In genomic region chr18:63259581-63259830, GRCh38 we compare ENCODE assay signal across 15 cellular contexts.
DNase-seq lines count a peak whose midpoint lies in the region; ATAC-seq and TF ChIP-seq lines count a peak whose summit lies in the region.
"Had no signal": no experiment of that assay in that cellular context is flagged by ENCODE, and none has a peak within 500 bp of the region (broad histone marks: within the 10 kb centered on the region; RNA-seq: fewer than 3 reads in every experiment).

No MANE protein-coding gene starts in this region.

- H3K36me3 Mint-ChIP-seq in activated T-cell treated with anti-CD3 and anti-CD28 coated beads, Interleukin-2, amount 50 U/mL, for 72 hours (ENCODE audit: insufficient read depth in 2 of 2) = peaks cover 25 to 45% of the 10 kb centered on the region in 2 donors
- H3K36me3 Mint-ChIP-seq in brain = peaks cover 5% of the 10 kb centered on the region
- peaks cover 4 to 49% (median 25%) of the 10 kb centered on the region in 3 donors for H3K36me3 Mint-ChIP-seq in naive thymus-derived CD8-positive, alpha-beta T cell

- no peaks in the 10 kb centered on the region for H3K27me3 ChIP-seq in thymus (ENCODE audit: control insufficient read depth, insufficient read depth)
- H3K27me3 ChIP-seq: pancreas had no signal

- H3K4me1 ChIP-seq in thymus (ENCODE audit: control insufficient read depth, insufficient read depth, low read length) = peaks cover 10% of the 10 kb centered on the region
- H3K4me1 ChIP-seq: pancreas had no signal

- no peak overlapping the region for H3K4me3 ChIP-seq in thymus (ENCODE audit: low read length)
- H3K4me3 ChIP-seq: pancreas, skin epidermis had no signal

- no peaks in the 10 kb centered on the region for H3K27me3 Mint-ChIP-seq in activated T-cell treated with anti-CD3 and anti-CD28 coated beads, Interleukin-2, amount 50 U/mL, for 72 hours (ENCODE audit: low read depth)
- no peaks in the 10 kb centered on the region for H3K27me3 Mint-ChIP-seq in brain
- H3K27me3 Mint-ChIP-seq in naive thymus-derived CD8-positive, alpha-beta T cell = no peaks in the 10 kb centered on the region

- no peak for DNase-seq in activated T-cell treated with anti-CD3 and anti-CD28 coated beads, Interleukin-2, amount 50 U/mL, for 72 hours
- DNase-seq in activated T-cell treated with anti-CD3 and anti-CD28 coated beads, Interleukin-2, amount 50 U/mL, for 48 hours = no peak
- no peak for DNase-seq in naive thymus-derived CD8-positive, alpha-beta T cell
- DNase-seq in stimulated activated naive CD4-positive, alpha-beta T cell treated with Interleukin-2 at 50 U/mL for 16 hours (lab: John Stamatoyannopoulos, UW) = no peak
- DNase-seq: DND-41, H9, Karpas-422, left cardiac atrium, NCI-H446 treated with DMSO at 0.1 percent for 48 hours, pancreas had no signal

- POLR2A ChIA-PET in naive thymus-derived CD8-positive, alpha-beta T cell (lab: Charles Lee) = interaction anchor here (0.6 to 1.4 kb wide), 3 partner anchors 9 to 31 kb away, joined by 3 to 6 read pairs (median 4); no protein-coding TSS in a partner anchor

- H3K36me3 ChIP-seq in thymus (ENCODE audit: control insufficient read depth, insufficient read depth) = peaks cover 6% of the 10 kb centered on the region
- H3K36me3 ChIP-seq: pancreas had no signal

- H3K27ac Mint-ChIP-seq in activated T-cell treated with anti-CD3 and anti-CD28 coated beads, Interleukin-2, amount 50 U/mL, for 72 hours = peak overlapping the region; percentile 90
- H3K27ac Mint-ChIP-seq in brain = peak overlapping the region in 3 of 5 experiments; percentile 21 to 68 (median 64)
- peak overlapping the region in 7 of 10 donors; percentile 63 to 93 (median 86) for H3K27ac Mint-ChIP-seq in naive thymus-derived CD8-positive, alpha-beta T cell
- H3K27ac Mint-ChIP-seq: H9 had no signal

- no peak for TF ChIP-seq CTCF in brain (conservative IDR thresholded peaks at IDR 0.05)

- H3K4me3 Mint-ChIP-seq in activated T-cell treated with anti-CD3 and anti-CD28 coated beads, Interleukin-2, amount 50 U/mL, for 72 hours = peak overlapping the region in 1 of 2 donors; percentile 65
- no peak overlapping the region for H3K4me3 Mint-ChIP-seq in brain
- H3K4me3 Mint-ChIP-seq in naive thymus-derived CD8-positive, alpha-beta T cell = peak overlapping the region in 4 of 10 donors; percentile 11 to 73 (median 42)
- H3K4me3 Mint-ChIP-seq: H9 had no signal

- ATAC-seq in activated T-cell treated with anti-CD3 and anti-CD28 coated beads, Interleukin-2, amount 50 U/mL, for 72 hours (replicated peaks in 1 of 2) = no peak
- ATAC-seq in naive thymus-derived CD8-positive, alpha-beta T cell = no peak
- ATAC-seq in HG03280 (IDR thresholded peaks at IDR 0.05; ENCODE audit: unreplicated experiment) = no peak
- ATAC-seq in HG02759 (IDR thresholded peaks at IDR 0.05; ENCODE audit: unreplicated experiment) = no peak
- ATAC-seq: pancreas had no signal

- peak overlapping the region; percentile 73 for H3K27ac ChIP-seq in thymus (ENCODE audit: low read depth)
- H3K27ac ChIP-seq: pancreas had no signal

- H3K9me3 ChIP-seq in thymus (ENCODE audit: control insufficient read depth) = no peaks in the 10 kb centered on the region
- H3K9me3 ChIP-seq: pancreas had no signal

- H3K4me1 Mint-ChIP-seq in activated T-cell treated with anti-CD3 and anti-CD28 coated beads, Interleukin-2, amount 50 U/mL, for 72 hours (ENCODE audit: low read depth) = peaks cover 78% of the 10 kb centered on the region
- H3K4me1 Mint-ChIP-seq in brain = peaks cover 46% of the 10 kb centered on the region
- peaks cover 36 to 83% (median 73%) of the 10 kb centered on the region in 4 donors for H3K4me1 Mint-ChIP-seq in naive thymus-derived CD8-positive, alpha-beta T cell
- H3K4me1 Mint-ChIP-seq: H9 had no signal

- 89% methylated on average over 5 of the region's 5 CpGs for WGBS in thymus

- H3K9me3 Mint-ChIP-seq in activated T-cell treated with anti-CD3 and anti-CD28 coated beads, Interleukin-2, amount 50 U/mL, for 72 hours = no peaks in the 10 kb centered on the region
- H3K9me3 Mint-ChIP-seq in brain = peaks cover 0 to 5% (median 0%) of the 10 kb centered on the region in 5 experiments
- H3K9me3 Mint-ChIP-seq in naive thymus-derived CD8-positive, alpha-beta T cell = no peaks in the 10 kb centered on the region
- H3K9me3 Mint-ChIP-seq: H9 had no signal
